ENCODE assay signal across 18 cellular contexts in genomic region chr22:39625554-39626537, GRCh38. TPM values are rescaled to one million over a fixed set of nuclear protein-coding genes. Genes with fewer than 3 reads are reported as not detected.
A peak's percentile ranks its signal among the peaks of the same experiment; 100 is the strongest.
DNase-seq lines count a peak whose midpoint lies in the region; FAIRE-seq and TF ChIP-seq lines count a peak whose summit lies in the region.
"Had no signal": no experiment of that assay in that cellular context is flagged by ENCODE, and none has a peak within 500 bp of the region (broad histone marks: within the 10 kb centered on the region; RNA-seq: fewer than 3 reads in every experiment).

No MANE protein-coding gene starts in this region.

- peaks cover 15% of the 10 kb centered on the region; the same call in 1 of the 2 replicates for H3K27me3 ChIP-seq in BLaER1
- H3K27me3 ChIP-seq in NT2/D1 (ENCODE audit: insufficient read depth, insufficient read length), result no peaks in the 10 kb centered on the region
- H3K27me3 ChIP-seq in astrocyte (ENCODE audit: insufficient read depth, low read length), result peaks cover 20% of the 10 kb centered on the region
- H3K27me3 ChIP-seq in mammary epithelial cell (ENCODE audit: insufficient read depth, low read length), result no peaks in the 10 kb centered on the region
- H3K27me3 ChIP-seq: MG63 had no signal

- intact Hi-C loops in mammary epithelial cell (cut with micrococcal nuclease), result no loop called here

- H3K4me1 Mint-ChIP-seq in astrocyte (ENCODE audit: low read depth, unreplicated experiment), result no peaks in the 10 kb centered on the region

- H3K36me3 Mint-ChIP-seq in astrocyte (ENCODE audit: low read depth, unreplicated experiment), result no peaks in the 10 kb centered on the region

- no peak for FAIRE-seq in astrocyte (lab: Jason Lieb, UNC)
- FAIRE-seq: GM19239 had no signal

- no TSS peak for BruUV-seq in mammary epithelial cell (replicated peaks; lab: Mats Ljungman, UMichigan)

- H4K20me1 ChIP-seq in BLaER1, result no peaks in the 10 kb centered on the region
- H4K20me1 ChIP-seq in astrocyte (ENCODE audit: insufficient read depth, low read length), result no peaks in the 10 kb centered on the region
- H4K20me1 ChIP-seq in mammary epithelial cell (ENCODE audit: insufficient read depth, low read length), result no peaks in the 10 kb centered on the region

- H3K9ac ChIP-seq in BLaER1 (no peak overlapping the region), NT2/D1 (ENCODE audit: insufficient read length, low read depth) (peak overlapping the region; percentile 24), astrocyte (ENCODE audit: low read length) (no peak overlapping the region), mammary epithelial cell (ENCODE audit: insufficient read depth, low read length) (no peak overlapping the region)

- H3K36me3 ChIP-seq in BLaER1 (no peaks in the 10 kb centered on the region), NT2/D1 (ENCODE audit: insufficient read depth, insufficient read length, low read length) (no peaks in the 10 kb centered on the region), astrocyte (ENCODE audit: insufficient read depth, low read length) (no peaks in the 10 kb centered on the region), mammary epithelial cell (ENCODE audit: insufficient read depth, low read length) (no peaks in the 10 kb centered on the region)
- H3K36me3 ChIP-seq: MG63 had no signal

- H3K4me3 Mint-ChIP-seq in astrocyte (ENCODE audit: unreplicated experiment), result peak overlapping the region; percentile 43
- H3K4me3 Mint-ChIP-seq: HFFc6 had no signal

- peaks cover 48% of the 10 kb centered on the region for H3K4me1 ChIP-seq in BLaER1
- H3K4me1 ChIP-seq in NT2/D1 (ENCODE audit: insufficient read depth, insufficient read length), result peaks cover 23% of the 10 kb centered on the region
- H3K4me1 ChIP-seq in astrocyte (ENCODE audit: insufficient read depth, low read length), result no peaks in the 10 kb centered on the region
- peaks cover 4% of the 10 kb centered on the region for H3K4me1 ChIP-seq in mammary epithelial cell (ENCODE audit: insufficient read depth, low read length)

- H3K27me3 Mint-ChIP-seq in astrocyte (ENCODE audit: low read depth, unreplicated experiment), result peaks cover 54% of the 10 kb centered on the region

- H3K9me3 ChIP-seq in BLaER1, result no peaks in the 10 kb centered on the region
- no peaks in the 10 kb centered on the region for H3K9me3 ChIP-seq in NT2/D1 (ENCODE audit: insufficient read depth, low read length)
- H3K9me3 ChIP-seq in astrocyte (ENCODE audit: insufficient read depth, low read depth, low read length), result peaks cover 4% of the 10 kb centered on the region
- H3K9me3 ChIP-seq in mammary epithelial cell (replicated peaks; ENCODE audit: insufficient read depth, low read length), result no peaks in the 10 kb centered on the region
- H3K9me3 ChIP-seq: MG63 had no signal

- peak overlapping the region; percentile 55 for H3K4me2 ChIP-seq in BLaER1
- H3K4me2 ChIP-seq in astrocyte (ENCODE audit: low read length), result no peak overlapping the region
- H3K4me2 ChIP-seq in mammary epithelial cell (ENCODE audit: insufficient read depth, low read depth, low read length), result no peak overlapping the region

- TF ChIP-seq CTCF in astrocyte (IDR thresholded peaks at IDR 0.05; ENCODE audit: insufficient read depth, low read depth, low read length) (no peak), mammary epithelial cell (conservative IDR thresholded peaks at IDR 0.05 in 1 of 2, IDR thresholded peaks at IDR 0.05 in 1 of 2; ENCODE audit: extremely low read depth in 1 of 2, insufficient read depth in 1 of 2, low read depth in 1 of 2, low read length in 2 of 2) (no peak)

- H2AFZ ChIP-seq in astrocyte (ENCODE audit: low read depth, low read length), result no peak overlapping the region
- H2AFZ ChIP-seq in mammary epithelial cell (ENCODE audit: low read depth, low read length), result no peak overlapping the region

- CTCF ChIA-PET in mammary epithelial cell (lab: Charles Lee; ENCODE audit: low non-redundant PET), result no interaction called here

- no peak overlapping the region for H3K27ac Mint-ChIP-seq in astrocyte (ENCODE audit: unreplicated experiment)
- H3K27ac Mint-ChIP-seq: HFFc6 had no signal

- in situ Hi-C loops in mammary epithelial cell (cut with MboI; ENCODE audit: low sequenced_read_pairs in 2 of 2), result no loop called here

- no peak for DNase-seq in NT2/D1 (ENCODE audit: low read depth, low spot score)
- DNase-seq in astrocyte (ENCODE audit: low read depth), result no peak
- DNase-seq in iPS-NIHi7 (ENCODE audit: extremely low spot score), result peak; percentile 47
- DNase-seq in mammary epithelial cell, result no peak
- no peak for DNase-seq in stimulated activated CD4-positive, alpha-beta T cell treated with anti-CD3 and anti-CD28 coated beads, Interleukin-1b, Interleukin-23, amount 100 ng/mL, for 48 hours
- DNase-seq in NCI-H2171 (lab: John Stamatoyannopoulos, UW), result no peak
- no peak for DNase-seq in NCI-H1694 treated with DMSO at 0.1 percent for 48 hours (lab: John Stamatoyannopoulos, UW)
- DNase-seq: DMS153, EL, HFFc6, MG63, NCI-H1105, NCI-H187, NCI-H510A had no signal

- H3K9me3 Mint-ChIP-seq in astrocyte (ENCODE audit: unreplicated experiment), result no peaks in the 10 kb centered on the region
- H3K9me3 Mint-ChIP-seq: HFFc6 had no signal

- dilution Hi-C loops in mammary epithelial cell (cut with HindIII; ENCODE audit: low sequenced_read_pairs), result no loop called here

- 68% methylated on average over 22 of the region's 23 CpGs for WGBS in mammary epithelial cell (ENCODE audit: low coverage, missing lambda C conversion rate)

- H3K27ac ChIP-seq in BLaER1 (no peak overlapping the region), astrocyte (ENCODE audit: low read depth, low read length) (no peak overlapping the region), mammary epithelial cell (ENCODE audit: insufficient read depth, low read depth, low read length) (no peak overlapping the region)
- H3K27ac ChIP-seq: C4-2B had no signal

- H3K4me3 ChIP-seq in BLaER1, result no peak overlapping the region
- H3K4me3 ChIP-seq in NT2/D1 (ENCODE audit: insufficient read length, low read depth), result no peak overlapping the region
- no peak overlapping the region for H3K4me3 ChIP-seq in astrocyte (ENCODE audit: insufficient read depth, low read depth, low read length)
- H3K4me3 ChIP-seq in mammary epithelial cell (replicated peaks in 1 of 3; ENCODE audit: insufficient read depth in 1 of 3, low read depth in 2 of 3, low read length in 3 of 3), result no peak overlapping the region
- H3K4me3 ChIP-seq: MG63 had no signal

- H3K79me2 ChIP-seq in astrocyte (ENCODE audit: insufficient read depth, low read length), result no peaks in the 10 kb centered on the region
- H3K79me2 ChIP-seq in mammary epithelial cell (ENCODE audit: insufficient read depth, low read length), result no peaks in the 10 kb centered on the region

RNA-seq across cellular contexts. Expression of gene CACNA1I, which starts 55.3 kb away (rescaled TPM):
- 0.11 and 0.17 TPM in 2 replicates for total RNA-seq in astrocyte
- total RNA-seq in mammary epithelial cell, result under 1 TPM in 1 of 2 donors, not detected in 1; under 0.01 TPM
- polyA plus RNA-seq in mammary epithelial cell, result 0.01 TPM
- polyA minus RNA-seq in mammary epithelial cell, result not detected
- total RNA-seq: HFFc6, RPMI7951 had no signal
